In the genomic region with DNA sequence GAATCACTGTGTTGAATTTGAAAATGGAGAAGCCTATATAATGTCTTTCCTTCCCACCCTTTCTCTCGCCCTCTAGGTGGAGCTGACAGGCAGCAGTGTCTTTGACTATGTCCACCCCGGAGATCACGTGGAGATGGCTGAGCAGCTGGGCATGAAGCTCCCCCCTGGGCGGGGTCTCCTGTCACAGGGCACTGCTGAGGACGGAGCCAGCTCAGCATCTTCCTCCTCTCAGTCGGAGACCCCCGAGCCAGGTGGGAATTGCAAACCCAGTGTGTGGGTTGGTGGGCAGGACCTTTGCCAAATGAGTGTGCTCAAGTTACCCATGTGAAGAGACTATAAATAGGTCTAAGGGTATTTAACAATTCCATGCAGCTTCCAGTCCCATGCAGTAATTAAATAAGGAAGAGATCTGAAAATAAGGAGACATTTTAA, we compare ENCODE assay signal across 8 cellular contexts.
DNase-seq lines count a peak whose midpoint lies in the region; ATAC-seq and TF ChIP-seq lines count a peak whose summit lies in the region.

No MANE protein-coding gene starts in this region.

- H3K4me3 ChIP-seq in lower lobe of right lung = no peak overlapping the region

- intact Hi-C loops in lower lobe of right lung (cut with DNase I) = no loop called here

- no peak overlapping the region for H3K27ac Mint-ChIP-seq in chondrocyte (ENCODE audit: unreplicated experiment)

- ATAC-seq in lower lobe of right lung = peak; percentile 31 to 49

- TF ChIP-seq CTCF in GM20000 (IDR thresholded peaks at IDR 0.05; ENCODE audit: extremely low read depth, missing control alignments) (no peak), chondrocyte (IDR thresholded peaks at IDR 0.05) (peak; percentile 81), lower lobe of right lung (IDR thresholded peaks at IDR 0.05) (no peak)

- H3K27me3 Mint-ChIP-seq in chondrocyte (ENCODE audit: low read depth) = no peaks in the 10 kb centered on the region

- H3K9me3 Mint-ChIP-seq in chondrocyte (ENCODE audit: low read depth) = no peaks in the 10 kb centered on the region

- H3K27ac ChIP-seq in lower lobe of right lung = no peak overlapping the region

- H3K36me3 Mint-ChIP-seq in chondrocyte (ENCODE audit: low read depth) = no peaks in the 10 kb centered on the region

- H3K36me3 ChIP-seq in lower lobe of right lung = no peaks in the 10 kb centered on the region

- peaks cover 24% of the 10 kb centered on the region for H3K4me1 Mint-ChIP-seq in chondrocyte (ENCODE audit: low read depth)

- no peaks in the 10 kb centered on the region for H3K9me3 ChIP-seq in lower lobe of right lung

- DNase-seq in AG08395 (ENCODE audit: low spot score) (peak; percentile 29), GM20000 (ENCODE audit: low spot score) (peak; percentile 3), NCI-H524 treated with DMSO at 0.1 percent for 48 hours (lab: John Stamatoyannopoulos, UW) (peak; percentile 68), chondrocyte (ENCODE audit: low spot score) (no peak), lower lobe of right lung (peak; percentile 49), KG1 (lab: John Stamatoyannopoulos, UW) (no peak), DMS114 treated with DMSO at 0.1 percent for 48 hours (lab: John Stamatoyannopoulos, UW; ENCODE audit: unreplicated experiment) (no peak), activated gamma-delta T cell treated with Interleukin-2 at 50 U/mL for 16 hours (no peak)

- no peaks in the 10 kb centered on the region for H3K4me1 ChIP-seq in lower lobe of right lung

- H3K27me3 ChIP-seq in lower lobe of right lung (ENCODE audit: low read depth) = no peaks in the 10 kb centered on the region

- H3K4me3 Mint-ChIP-seq in chondrocyte (ENCODE audit: unreplicated experiment) = peak overlapping the region; percentile 29

Comparison
In these comparisons a context has a peak if more than half of its experiments do, and no peak if none do; other contexts are left out.
1. DNase-seq: peak in AG08395 (single experiment), GM20000 (single experiment), NCI-H524 treated with DMSO at 0.1 percent for 48 hours (single experiment) and lower lobe of right lung (single experiment); none in chondrocyte (single experiment), KG1 (single experiment), DMS114 treated with DMSO at 0.1 percent for 48 hours (single experiment) and activated gamma-delta T cell treated with Interleukin-2 at 50 U/mL for 16 hours (single experiment).